ENCODE assay signal across 31 cellular contexts in the genomic region with DNA sequence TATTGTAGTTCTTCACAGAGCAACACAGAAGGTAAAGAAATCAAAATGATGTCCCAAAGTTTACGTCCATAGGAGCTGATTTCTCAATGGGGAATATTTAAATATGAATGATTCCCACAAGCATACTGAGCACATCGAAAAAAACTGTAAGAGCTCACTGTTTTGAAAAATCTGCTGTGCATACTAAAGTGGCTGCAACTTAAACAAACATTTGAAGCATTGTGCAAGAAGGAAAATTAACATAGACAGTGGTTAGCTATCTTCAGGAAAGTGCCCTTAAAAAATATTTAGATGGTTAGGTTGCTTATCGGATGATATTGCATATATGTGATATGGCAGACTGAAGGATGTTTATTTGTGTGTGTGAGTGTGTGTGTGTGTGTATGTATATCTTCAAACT.
A peak's percentile ranks its signal among the peaks of the same experiment; 100 is the strongest.
DNase-seq lines count a peak whose midpoint lies in the region; ATAC-seq and TF ChIP-seq lines count a peak whose summit lies in the region.
"Had no signal": no experiment of that assay in that cellular context is flagged by ENCODE, and none has a peak within 500 bp of the region (broad histone marks: within the 10 kb centered on the region; RNA-seq: fewer than 3 reads in every experiment).

No MANE protein-coding gene starts in this region.

- H3K36me3 Mint-ChIP-seq in immature natural killer cell: peaks cover 0 to 3% (median 0%) of the 10 kb centered on the region in 3 donors
- H3K36me3 Mint-ChIP-seq: activated CD4-positive, alpha-beta memory T cell treated with anti-CD3 and anti-CD28 coated beads for 36 hours; naive thymus-derived CD4-positive, alpha-beta T cell had no signal

- no peaks in the 10 kb centered on the region for H3K4me1 Mint-ChIP-seq in immature natural killer cell
- H3K4me1 Mint-ChIP-seq: naive thymus-derived CD4-positive, alpha-beta T cell had no signal

- no peak for TF ChIP-seq CTCF in fibroblast of pulmonary artery (IDR thresholded peaks at IDR 0.05; ENCODE audit: low read length, missing control alignments)

- H3K9me3 Mint-ChIP-seq in immature natural killer cell: peaks cover 2 to 34% (median 12%) of the 10 kb centered on the region in 6 donors
- H3K9me3 Mint-ChIP-seq: activated CD4-positive, alpha-beta memory T cell treated with anti-CD3 and anti-CD28 coated beads for 36 hours had no signal

- H3K27me3 Mint-ChIP-seq in immature natural killer cell (ENCODE audit: low read depth in 3 of 3): peaks cover 0 to 3% (median 0%) of the 10 kb centered on the region in 3 donors
- H3K27me3 Mint-ChIP-seq: activated CD4-positive, alpha-beta memory T cell treated with anti-CD3 and anti-CD28 coated beads for 36 hours; naive thymus-derived CD4-positive, alpha-beta T cell had no signal

- H3K27ac Mint-ChIP-seq in immature natural killer cell: no peak overlapping the region
- H3K27ac Mint-ChIP-seq: activated CD4-positive, alpha-beta memory T cell treated with anti-CD3 and anti-CD28 coated beads for 36 hours; activated T-cell treated with anti-CD3 and anti-CD28 coated beads, Interleukin-2, amount 50 U/mL, for 72 hours; naive thymus-derived CD4-positive, alpha-beta T cell had no signal

- DNase-seq in HCEC 1CT (peak; percentile 24), astrocyte of the hippocampus (ENCODE audit: low read depth, low spot score) (peak; percentile 9), fibroblast of pulmonary artery (ENCODE audit: low read depth) (peak; percentile 27), skeletal muscle cell (ENCODE audit: low read depth) (peak; percentile 37), NCI-H748 treated with DMSO at 0.1 percent for 48 hours (lab: John Stamatoyannopoulos, UW) (no peak), immature natural killer cell (no peak)
- DNase-seq: activated CD4-positive, alpha-beta memory T cell treated with anti-CD3 and anti-CD28 coated beads for 36 hours; activated CD4-positive, alpha-beta T cell treated with anti-CD3 and anti-CD28 coated beads for 1 hour; activated naive CD4-positive, alpha-beta T cell; activated T-cell treated with anti-CD3 and anti-CD28 coated beads, Interleukin-2, amount 50 U/mL, for 72 hours; effector CD4-positive, alpha-beta T cell; foreskin keratinocyte; heart left ventricle; Kasumi-1; midbrain; naive thymus-derived CD4-positive, alpha-beta T cell; NCI-H1436; NCI-H2081 treated with DMSO at 0.1 percent for 48 hours; NCI-H345; NCI-H69; Peyer's patch; retina; SHP77; stimulated activated CD4-positive, alpha-beta T cell treated with anti-CD3 and anti-CD28 coated beads, Interleukin-2, amount 100 ng/mL, for 24 hours; stomach had no signal

- H3K4me3 Mint-ChIP-seq in immature natural killer cell: no peak overlapping the region
- H3K4me3 Mint-ChIP-seq: activated CD4-positive, alpha-beta memory T cell treated with anti-CD3 and anti-CD28 coated beads for 36 hours; activated T-cell treated with anti-CD3 and anti-CD28 coated beads, Interleukin-2, amount 50 U/mL, for 72 hours; naive thymus-derived CD4-positive, alpha-beta T cell had no signal

- no peak for ATAC-seq in HG03460 (IDR thresholded peaks at IDR 0.05; ENCODE audit: unreplicated experiment)
- ATAC-seq: activated T-cell treated with anti-CD3 and anti-CD28 coated beads, Interleukin-2, amount 50 U/mL, for 72 hours; foreskin keratinocyte; heart left ventricle; HepG2; naive thymus-derived CD4-positive, alpha-beta T cell had no signal

- H3K4me3 ChIP-seq in fibroblast of pulmonary artery (replicated peaks; ENCODE audit: low read depth, low read length) (no peak overlapping the region), skeletal muscle cell (ENCODE audit: low read depth, low read length) (no peak overlapping the region)
- H3K4me3 ChIP-seq: BLaER1, breast epithelium, HAP-1, heart left ventricle, Peyer's patch, stomach, vagina had no signal

Comparison
In these comparisons a context has a peak if more than half of its experiments do, and no peak if none do; other contexts are left out.
1. DNase-seq: peak in HCEC 1CT (single experiment), astrocyte of the hippocampus (single experiment), fibroblast of pulmonary artery (single experiment) and skeletal muscle cell (single experiment); none in NCI-H748 treated with DMSO at 0.1 percent for 48 hours (single experiment) and immature natural killer cell (0 of 3).